24 cellular contexts compared by ENCODE assay signal in the genomic region with DNA sequence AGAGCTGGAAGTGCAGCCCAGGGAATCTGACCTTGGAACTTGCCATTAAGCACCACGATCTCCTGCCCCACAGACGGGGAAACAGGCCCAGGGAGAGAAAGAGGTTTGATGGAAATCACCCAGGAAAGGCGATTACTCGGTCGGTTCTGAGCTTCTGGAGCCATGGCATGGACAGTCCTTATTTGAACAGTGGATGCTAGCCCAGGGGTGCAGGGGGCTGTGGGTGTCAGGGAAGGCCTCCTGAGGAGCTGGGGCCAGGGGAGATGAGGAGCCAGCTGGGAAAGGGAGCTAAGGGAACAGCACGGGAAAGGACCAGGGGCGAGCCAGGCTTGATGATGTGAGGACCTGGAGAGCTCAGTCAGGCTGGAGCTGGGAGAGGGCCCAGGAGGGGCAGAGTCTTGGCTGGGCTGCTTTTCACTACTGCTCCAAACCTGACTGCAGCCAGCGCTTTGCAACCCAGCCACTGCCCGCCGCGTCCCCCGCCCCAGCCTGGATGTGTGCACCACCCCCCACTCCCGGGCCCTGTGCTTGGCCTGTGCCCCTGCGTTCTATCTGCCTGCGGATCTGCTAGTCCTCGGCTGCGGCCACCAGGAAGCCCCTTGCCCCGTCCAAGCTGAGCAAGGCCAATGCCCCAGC. TPM values are rescaled to one million over a fixed set of nuclear protein-coding genes. Genes with fewer than 3 reads are reported as not detected.
"Had no signal": no experiment of that assay in that cellular context is flagged by ENCODE, and none has a peak within 500 bp of the region (broad histone marks: within the 10 kb centered on the region; RNA-seq: fewer than 3 reads in every experiment).

No MANE protein-coding gene starts in this region.

- H3K36me3 ChIP-seq: esophagus squamous epithelium, gastrocnemius medialis, left lung, tibial artery had no signal

- H3K27ac Mint-ChIP-seq: activated CD4-positive, alpha-beta memory T cell treated with anti-CD3 and anti-CD28 coated beads for 36 hours; activated naive CD4-positive, alpha-beta T cell treated with anti-CD3 and anti-CD28 coated beads for 36 hours; activated T-helper 1 cell treated with anti-CD3 and anti-CD28 coated beads, Interleukin-12 subunit alpha, Interleukin-12 subunit beta, Interleukin-2, Interleukin-4 antibody, amounts not matched to agents 30 ng/mL and 10 ng/mL and 1 ng/mL, durations not matched to agents 14 hours and 24 hours and 36 hours had no signal

- H3K36me3 Mint-ChIP-seq: activated CD4-positive, alpha-beta memory T cell treated with anti-CD3 and anti-CD28 coated beads for 36 hours; activated CD8-positive, alpha-beta memory T cell treated with anti-CD3 and anti-CD28 coated beads, Interleukin-2, amount 10 ng/mL, durations not matched to agents 7 days and 5 days had no signal

- H3K9me3 ChIP-seq: esophagus squamous epithelium, gastrocnemius medialis, left lung, tibial artery had no signal

- H3K27me3 ChIP-seq: gastrocnemius medialis had no signal

- H3K4me3 Mint-ChIP-seq: activated CD4-positive, alpha-beta memory T cell treated with anti-CD3 and anti-CD28 coated beads for 36 hours; activated CD8-positive, alpha-beta memory T cell treated with anti-CD3 and anti-CD28 coated beads, Interleukin-2, amount 10 ng/mL, durations not matched to agents 7 days and 5 days; activated naive CD4-positive, alpha-beta T cell treated with anti-CD3 and anti-CD28 coated beads for 36 hours; activated T-helper 1 cell treated with anti-CD3 and anti-CD28 coated beads, Interleukin-12 subunit alpha, Interleukin-12 subunit beta, Interleukin-2, Interleukin-4 antibody, amounts not matched to agents 30 ng/mL and 10 ng/mL and 1 ng/mL, durations not matched to agents 14 hours and 24 hours and 36 hours had no signal

- H3K27me3 Mint-ChIP-seq: activated CD4-positive, alpha-beta memory T cell treated with anti-CD3 and anti-CD28 coated beads for 36 hours; activated CD8-positive, alpha-beta memory T cell treated with anti-CD3 and anti-CD28 coated beads, Interleukin-2, amount 10 ng/mL, durations not matched to agents 7 days and 5 days had no signal

- DNase-seq: activated CD4-positive, alpha-beta memory T cell treated with anti-CD3 and anti-CD28 coated beads for 36 hours; activated CD4-positive, alpha-beta T cell treated with anti-CD3 and anti-CD28 coated beads for 48 hours; activated CD8-positive, alpha-beta memory T cell treated with anti-CD3 and anti-CD28 coated beads, Interleukin-2, amount 10 ng/mL, durations not matched to agents 7 days and 5 days; activated naive CD4-positive, alpha-beta T cell treated with anti-CD3 and anti-CD28 coated beads for 36 hours; activated T-cell treated with anti-CD3 and anti-CD28 coated beads for 4 hours; esophagus squamous epithelium; gastrocnemius medialis; hippocampal formation; kidney glomerular epithelial cell; left lung; retina; stimulated activated CD4-positive, alpha-beta T cell treated with anti-CD3 and anti-CD28 coated beads, Interleukin-4, amount 100 ng/mL, for 1 hour; stimulated activated naive CD4-positive, alpha-beta T cell treated with Interleukin-2 at 50 U/mL for 16 hours; tibial artery had no signal

- FAIRE-seq: bronchial epithelial cell had no signal

- H3K4me3 ChIP-seq: coronary artery, esophagus squamous epithelium, gastrocnemius medialis, left lung, lung, tibial artery had no signal

- H3K4me1 Mint-ChIP-seq: activated CD8-positive, alpha-beta memory T cell treated with anti-CD3 and anti-CD28 coated beads, Interleukin-2, amount 10 ng/mL, durations not matched to agents 7 days and 5 days had no signal

- H3K27ac ChIP-seq: coronary artery, esophagus squamous epithelium, gastrocnemius medialis, left lung, tibial artery had no signal

- H3K4me1 ChIP-seq: esophagus squamous epithelium, gastrocnemius medialis, left lung, tibial artery had no signal

- ATAC-seq: activated CD8-positive, alpha-beta memory T cell treated with anti-CD3 and anti-CD28 coated beads, Interleukin-2, amount 10 ng/mL, durations not matched to agents 7 days and 5 days; gastrocnemius medialis; left lung had no signal

- H3K9me3 Mint-ChIP-seq: activated CD4-positive, alpha-beta memory T cell treated with anti-CD3 and anti-CD28 coated beads for 36 hours; activated naive CD4-positive, alpha-beta T cell treated with anti-CD3 and anti-CD28 coated beads for 36 hours; activated T-helper 1 cell treated with anti-CD3 and anti-CD28 coated beads, Interleukin-12 subunit alpha, Interleukin-12 subunit beta, Interleukin-2, Interleukin-4 antibody, amounts not matched to agents 30 ng/mL and 10 ng/mL and 1 ng/mL, durations not matched to agents 14 hours and 24 hours and 36 hours had no signal

RNA-seq across cellular contexts. Expression of a gene that starts 17.8 kb away (rescaled TPM):
- total RNA-seq: activated CD4-positive, alpha-beta memory T cell treated with anti-CD3 and anti-CD28 coated beads for 36 hours; activated CD8-positive, alpha-beta memory T cell treated with anti-CD3 and anti-CD28 coated beads, Interleukin-2, amount 10 ng/mL, durations not matched to agents 7 days and 5 days; activated naive CD4-positive, alpha-beta T cell treated with anti-CD3 and anti-CD28 coated beads for 36 hours; activated T-helper 1 cell treated with anti-CD3 and anti-CD28 coated beads, Interleukin-12 subunit alpha, Interleukin-12 subunit beta, Interleukin-2, Interleukin-4 antibody, amounts not matched to agents 30 ng/mL and 10 ng/mL and 1 ng/mL, durations not matched to agents 14 hours and 24 hours and 36 hours; bronchial epithelial cell; esophagus squamous epithelium; gastrocnemius medialis; left lung; lung; mononuclear cell; myocyte; omental fat pad; T-helper 2 cell treated with Interferon-gamma antibody and Interleukin-4, amounts not matched to agents 100 ng/mL and 5 ng/mL, for 36 hours; ureter had no signal
- polyA plus RNA-seq: lung, neural cell had no signal

RNA-seq across cellular contexts. Expression of a gene that starts 21.1 kb away (rescaled TPM):
- total RNA-seq: activated CD4-positive, alpha-beta memory T cell treated with anti-CD3 and anti-CD28 coated beads for 36 hours; activated CD8-positive, alpha-beta memory T cell treated with anti-CD3 and anti-CD28 coated beads, Interleukin-2, amount 10 ng/mL, durations not matched to agents 7 days and 5 days; activated naive CD4-positive, alpha-beta T cell treated with anti-CD3 and anti-CD28 coated beads for 36 hours; activated T-helper 1 cell treated with anti-CD3 and anti-CD28 coated beads, Interleukin-12 subunit alpha, Interleukin-12 subunit beta, Interleukin-2, Interleukin-4 antibody, amounts not matched to agents 30 ng/mL and 10 ng/mL and 1 ng/mL, durations not matched to agents 14 hours and 24 hours and 36 hours; bronchial epithelial cell; gastrocnemius medialis; mononuclear cell; myocyte; omental fat pad; T-helper 2 cell treated with Interferon-gamma antibody and Interleukin-4, amounts not matched to agents 100 ng/mL and 5 ng/mL, for 36 hours; ureter had no signal
- polyA plus RNA-seq: neural cell had no signal

RNA-seq across cellular contexts. Expression of a gene that starts 45.0 kb away (rescaled TPM):
- total RNA-seq: activated CD4-positive, alpha-beta memory T cell treated with anti-CD3 and anti-CD28 coated beads for 36 hours; activated CD8-positive, alpha-beta memory T cell treated with anti-CD3 and anti-CD28 coated beads, Interleukin-2, amount 10 ng/mL, durations not matched to agents 7 days and 5 days; activated naive CD4-positive, alpha-beta T cell treated with anti-CD3 and anti-CD28 coated beads for 36 hours; activated T-helper 1 cell treated with anti-CD3 and anti-CD28 coated beads, Interleukin-12 subunit alpha, Interleukin-12 subunit beta, Interleukin-2, Interleukin-4 antibody, amounts not matched to agents 30 ng/mL and 10 ng/mL and 1 ng/mL, durations not matched to agents 14 hours and 24 hours and 36 hours; bronchial epithelial cell; esophagus squamous epithelium; gastrocnemius medialis; left lung; lung; mononuclear cell; myocyte; omental fat pad; T-helper 2 cell treated with Interferon-gamma antibody and Interleukin-4, amounts not matched to agents 100 ng/mL and 5 ng/mL, for 36 hours; ureter had no signal
- polyA plus RNA-seq: lung, neural cell had no signal
